ENCODE assay signal across 1 cellular context in the genomic region with DNA sequence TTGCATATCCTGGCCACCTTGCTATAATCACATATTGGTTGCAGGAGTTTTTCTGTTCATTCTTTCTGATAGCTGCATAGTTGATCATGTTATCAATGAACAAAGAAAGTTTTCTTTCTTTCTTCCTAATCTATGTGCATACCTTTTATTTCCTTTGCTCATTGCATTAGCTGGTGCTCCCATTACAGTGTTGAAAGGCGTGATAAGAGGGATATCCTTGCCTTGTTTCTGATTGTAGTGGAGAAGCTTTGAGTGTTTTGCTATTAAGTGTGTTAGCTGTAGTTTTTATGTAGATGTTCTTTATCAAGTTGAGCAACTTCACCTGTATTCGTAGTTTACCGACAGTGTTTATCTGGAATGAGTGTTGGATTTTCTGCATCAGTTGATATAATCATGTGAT.
TF ChIP-seq lines count a peak whose summit lies in the region.

No MANE protein-coding gene starts in this region.

TF ChIP-seq in K562, 482 proteins besides CTCF, POLR2A, EP300 and RAD21 (continued from another document):
- TF ChIP-seq AFF4 (CRISPR knock-in tag; IDR thresholded peaks at IDR 0.05) = peak; percentile 68
- TF ChIP-seq SIX5 (IDR thresholded peaks at IDR 0.05; ENCODE audit: borderline replicate concordance in 1 of 2, insufficient read depth in 1 of 2, low read depth in 1 of 2, low read length in 2 of 2) = no peak
- 0 out of 2 replicates have a peak, but pooled peaks have one; percentile 40 for TF ChIP-seq DPF2 (IDR thresholded peaks at IDR 0.05)
- no peak for TF ChIP-seq TRIM24 (IDR thresholded peaks at IDR 0.05)
- TF ChIP-seq CBFA2T2 (conservative IDR thresholded peaks at IDR 0.05) = no peak
- TF ChIP-seq ZBTB49 (CRISPR knock-in tag; IDR thresholded peaks at IDR 0.05; ENCODE audit: borderline replicate concordance) = no peak
- TF ChIP-seq SMARCA4 (IDR thresholded peaks at IDR 0.05) = peak; percentile 43; the same call in 1 of the 2 replicates
- TF ChIP-seq ZNF253 (CRISPR knock-in tag; conservative IDR thresholded peaks at IDR 0.05) = no peak
- TF ChIP-seq KLF1 (tag; IDR thresholded peaks at IDR 0.05) = no peak
- TF ChIP-seq, protein P1, sequence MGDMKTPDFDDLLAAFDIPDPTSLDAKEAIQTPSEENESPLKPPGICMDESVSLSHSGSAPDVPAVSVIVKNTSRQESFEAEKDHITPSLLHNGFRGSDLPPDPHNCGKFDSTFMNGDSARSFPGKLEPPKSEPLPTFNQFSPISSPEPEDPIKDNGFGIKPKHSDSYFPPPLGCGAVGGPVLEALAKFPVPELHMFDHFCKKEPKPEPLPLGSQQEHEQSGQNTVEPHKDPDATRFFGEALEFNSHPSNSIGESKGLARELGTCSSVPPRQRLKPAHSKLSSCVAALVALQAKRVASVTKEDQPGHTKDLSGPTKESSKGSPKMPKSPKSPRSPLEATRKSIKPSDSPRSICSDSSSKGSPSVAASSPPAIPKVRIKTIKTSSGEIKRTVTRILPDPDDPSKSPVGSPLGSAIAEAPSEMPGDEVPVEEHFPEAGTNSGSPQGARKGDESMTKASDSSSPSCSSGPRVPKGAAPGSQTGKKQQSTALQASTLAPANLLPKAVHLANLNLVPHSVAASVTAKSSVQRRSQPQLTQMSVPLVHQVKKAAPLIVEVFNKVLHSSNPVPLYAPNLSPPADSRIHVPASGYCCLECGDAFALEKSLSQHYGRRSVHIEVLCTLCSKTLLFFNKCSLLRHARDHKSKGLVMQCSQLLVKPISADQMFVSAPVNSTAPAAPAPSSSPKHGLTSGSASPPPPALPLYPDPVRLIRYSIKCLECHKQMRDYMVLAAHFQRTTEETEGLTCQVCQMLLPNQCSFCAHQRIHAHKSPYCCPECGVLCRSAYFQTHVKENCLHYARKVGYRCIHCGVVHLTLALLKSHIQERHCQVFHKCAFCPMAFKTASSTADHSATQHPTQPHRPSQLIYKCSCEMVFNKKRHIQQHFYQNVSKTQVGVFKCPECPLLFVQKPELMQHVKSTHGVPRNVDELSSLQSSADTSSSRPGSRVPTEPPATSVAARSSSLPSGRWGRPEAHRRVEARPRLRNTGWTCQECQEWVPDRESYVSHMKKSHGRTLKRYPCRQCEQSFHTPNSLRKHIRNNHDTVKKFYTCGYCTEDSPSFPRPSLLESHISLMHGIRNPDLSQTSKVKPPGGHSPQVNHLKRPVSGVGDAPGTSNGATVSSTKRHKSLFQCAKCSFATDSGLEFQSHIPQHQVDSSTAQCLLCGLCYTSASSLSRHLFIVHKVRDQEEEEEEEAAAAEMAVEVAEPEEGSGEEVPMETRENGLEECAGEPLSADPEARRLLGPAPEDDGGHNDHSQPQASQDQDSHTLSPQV (IDR thresholded peaks at IDR 0.05) = 0 out of 2 replicates have a peak, but pooled peaks have one; percentile 34
- TF ChIP-seq ARID1B (IDR thresholded peaks at IDR 0.05) = peak; percentile 54; the same call in 1 of the 2 replicates
- TF ChIP-seq MECOM (CRISPR knock-in tag; IDR thresholded peaks at IDR 0.05) = 0 out of 2 replicates have a peak, but pooled peaks have one; percentile 21
- TF ChIP-seq, protein P2, sequence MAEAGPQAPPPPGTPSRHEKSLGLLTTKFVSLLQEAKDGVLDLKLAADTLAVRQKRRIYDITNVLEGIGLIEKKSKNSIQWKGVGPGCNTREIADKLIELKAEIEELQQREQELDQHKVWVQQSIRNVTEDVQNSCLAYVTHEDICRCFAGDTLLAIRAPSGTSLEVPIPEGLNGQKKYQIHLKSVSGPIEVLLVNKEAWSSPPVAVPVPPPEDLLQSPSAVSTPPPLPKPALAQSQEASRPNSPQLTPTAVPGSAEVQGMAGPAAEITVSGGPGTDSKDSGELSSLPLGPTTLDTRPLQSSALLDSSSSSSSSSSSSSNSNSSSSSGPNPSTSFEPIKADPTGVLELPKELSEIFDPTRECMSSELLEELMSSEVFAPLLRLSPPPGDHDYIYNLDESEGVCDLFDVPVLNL (CRISPR knock-in tag; IDR thresholded peaks at IDR 0.05; ENCODE audit: low read depth) = no peak
- TF ChIP-seq SUPT5H (IDR thresholded peaks at IDR 0.05) = peak; percentile 68; the same call in 1 of the 2 replicates
- no peak for TF ChIP-seq RBM22 (IDR thresholded peaks at IDR 0.05; ENCODE audit: low read depth, low read length, poor library complexity, severe bottlenecking)
- no peak for TF ChIP-seq SOX6 (IDR thresholded peaks at IDR 0.05)
- TF ChIP-seq ILK (tag; IDR thresholded peaks at IDR 0.05; ENCODE audit: borderline replicate concordance, low read depth) = no peak
- TF ChIP-seq TARDBP (IDR thresholded peaks at IDR 0.05) = no peak
- TF ChIP-seq CBFA2T3 (IDR thresholded peaks at IDR 0.05) = peak; percentile 32; the same call in 1 of the 2 replicates
- 0 out of 2 replicates have a peak, but pooled peaks have one; percentile 23 for TF ChIP-seq KHSRP (IDR thresholded peaks at IDR 0.05)
- TF ChIP-seq FOXJ3 (CRISPR knock-in tag; IDR thresholded peaks at IDR 0.05) = no peak
- TF ChIP-seq, protein P3, sequence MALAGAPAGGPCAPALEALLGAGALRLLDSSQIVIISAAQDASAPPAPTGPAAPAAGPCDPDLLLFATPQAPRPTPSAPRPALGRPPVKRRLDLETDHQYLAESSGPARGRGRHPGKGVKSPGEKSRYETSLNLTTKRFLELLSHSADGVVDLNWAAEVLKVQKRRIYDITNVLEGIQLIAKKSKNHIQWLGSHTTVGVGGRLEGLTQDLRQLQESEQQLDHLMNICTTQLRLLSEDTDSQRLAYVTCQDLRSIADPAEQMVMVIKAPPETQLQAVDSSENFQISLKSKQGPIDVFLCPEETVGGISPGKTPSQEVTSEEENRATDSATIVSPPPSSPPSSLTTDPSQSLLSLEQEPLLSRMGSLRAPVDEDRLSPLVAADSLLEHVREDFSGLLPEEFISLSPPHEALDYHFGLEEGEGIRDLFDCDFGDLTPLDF (CRISPR knock-in tag; IDR thresholded peaks at IDR 0.05) = no peak
- no peak for TF ChIP-seq RFX1 (IDR thresholded peaks at IDR 0.05)
- TF ChIP-seq YY1 (IDR thresholded peaks at IDR 0.05; ENCODE audit: borderline replicate concordance in 1 of 3, control insufficient read depth in 1 of 3, extremely low read depth in 1 of 3, insufficient read depth in 3 of 3, insufficient read length in 1 of 3, insufficient replicate concordance in 2 of 3, low read depth in 1 of 3, low read length in 2 of 3) = no peak
- no peak for TF ChIP-seq SNAPC5 (CRISPR knock-in tag; IDR thresholded peaks at IDR 0.05)
- no peak for TF ChIP-seq CTBP1 (IDR thresholded peaks at IDR 0.05; ENCODE audit: borderline replicate concordance)
- no peak for TF ChIP-seq SRSF3 (IDR thresholded peaks at IDR 0.05; ENCODE audit: insufficient read depth, low read length)
- TF ChIP-seq, protein P4, sequence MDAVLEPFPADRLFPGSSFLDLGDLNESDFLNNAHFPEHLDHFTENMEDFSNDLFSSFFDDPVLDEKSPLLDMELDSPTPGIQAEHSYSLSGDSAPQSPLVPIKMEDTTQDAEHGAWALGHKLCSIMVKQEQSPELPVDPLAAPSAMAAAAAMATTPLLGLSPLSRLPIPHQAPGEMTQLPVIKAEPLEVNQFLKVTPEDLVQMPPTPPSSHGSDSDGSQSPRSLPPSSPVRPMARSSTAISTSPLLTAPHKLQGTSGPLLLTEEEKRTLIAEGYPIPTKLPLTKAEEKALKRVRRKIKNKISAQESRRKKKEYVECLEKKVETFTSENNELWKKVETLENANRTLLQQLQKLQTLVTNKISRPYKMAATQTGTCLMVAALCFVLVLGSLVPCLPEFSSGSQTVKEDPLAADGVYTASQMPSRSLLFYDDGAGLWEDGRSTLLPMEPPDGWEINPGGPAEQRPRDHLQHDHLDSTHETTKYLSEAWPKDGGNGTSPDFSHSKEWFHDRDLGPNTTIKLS (IDR thresholded peaks at IDR 0.05; ENCODE audit: borderline replicate concordance, low read depth) = no peak
- TF ChIP-seq TFE3 (CRISPR knock-in tag; IDR thresholded peaks at IDR 0.05) = peak; percentile 4; the same call in 1 of the 2 replicates
TF ChIP-seq in K562: peak in this region for 19.
